Comparison of ENCODE assay signal across 19 cellular contexts in the genomic region with DNA sequence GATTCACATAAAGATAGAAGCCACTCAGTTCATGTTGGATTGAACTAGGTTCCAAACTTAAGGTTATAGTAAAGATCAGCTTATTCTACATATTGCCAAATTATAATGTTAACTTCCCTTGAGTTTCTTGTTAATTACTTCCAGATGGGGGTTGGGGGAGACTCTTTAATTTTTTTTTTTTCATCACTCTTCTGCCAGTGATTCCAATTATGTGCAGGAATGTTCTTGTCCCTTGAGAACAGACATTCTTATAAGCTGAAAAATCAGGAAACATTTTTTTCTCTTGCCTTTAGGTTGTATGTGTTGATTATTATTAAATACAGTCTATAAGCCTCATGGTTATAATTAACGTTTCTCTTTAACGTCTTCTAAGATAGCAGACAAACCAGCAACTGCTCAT. TPM values are rescaled to one million over a fixed set of nuclear protein-coding genes. Genes with fewer than 3 reads are reported as not detected.
"Had no signal": no experiment of that assay in that cellular context is flagged by ENCODE, and none has a peak within 500 bp of the region (broad histone marks: within the 10 kb centered on the region; RNA-seq: fewer than 3 reads in every experiment).

No MANE protein-coding gene starts in this region.

- H3K36me3 ChIP-seq: cardiac muscle cell, ovary, right atrium auricular region, upper lobe of left lung had no signal

- H2AFZ ChIP-seq: hepatocyte had no signal

- H3K4me3 ChIP-seq: cardiac muscle cell, hepatocyte, ovary, psoas muscle, right atrium auricular region, upper lobe of left lung had no signal

- H3K9me3 ChIP-seq: ovary, upper lobe of left lung had no signal

- H3K27me3 ChIP-seq: cardiac muscle cell, hepatocyte, ovary, right atrium auricular region, upper lobe of left lung had no signal

- DNase-seq: activated CD4-positive, alpha-beta T cell treated with anti-CD3 and anti-CD28 coated beads for 4 hours; activated CD4-positive, alpha-beta T cell treated with anti-CD3 and anti-CD28 coated beads, Interleukin-2, amount 50 U/mL, for 48 hours; activated CD4-positive, CD25-positive, alpha-beta regulatory T cell; activated CD8-positive, alpha-beta memory T cell treated with anti-CD3 and anti-CD28 coated beads, Interleukin-2, amount 50 U/mL, for 48 hours; activated naive CD4-positive, alpha-beta T cell; activated T-cell treated with anti-CD3 and anti-CD28 coated beads, Interleukin-2, amount 50 U/mL, for 4 hours; amygdala; effector CD4-positive, alpha-beta T cell; left ventricle myocardium superior; mammary epithelial cell; ovary; psoas muscle; stimulated activated CD4-positive, alpha-beta T cell treated with anti-CD3 and anti-CD28 coated beads, Interleukin-4, amount 100 ng/mL, for 24 hours; stimulated activated naive CD4-positive, alpha-beta T cell treated with Interleukin-2 at 50 U/mL for 16 hours; upper lobe of left lung had no signal

- H3K4me1 ChIP-seq: psoas muscle, right atrium auricular region, upper lobe of left lung had no signal

- H3K27ac ChIP-seq: cardiac muscle cell, hepatocyte, ovary, psoas muscle, right atrium auricular region, upper lobe of left lung had no signal

- H3K79me2 ChIP-seq: hepatocyte had no signal

- H3K4me2 ChIP-seq: hepatocyte had no signal

- ATAC-seq: activated T-cell treated with anti-CD3 and anti-CD28 coated beads, Interleukin-2, amount 50 U/mL, for 4 hours; left ventricle myocardium superior; natural killer cell treated with Interleukin-12 subunit alpha and Interleukin-12 subunit beta and Interleukin-15 and Interleukin-18, amount 100 ng/mL, for 72 hours; psoas muscle had no signal

RNA-seq across cellular contexts. Expression of gene MND1, which starts 30.0 kb away (rescaled TPM):
- total RNA-seq: left ventricle myocardium superior, right atrium auricular region had no signal
